In genomic region chr22:22156716-22157499, GRCh38 we compare ENCODE assay signal across 8 cellular contexts.
A peak's percentile ranks its signal among the peaks of the same experiment; 100 is the strongest.
DNase-seq lines count a peak whose midpoint lies in the region; ATAC-seq and TF ChIP-seq lines count a peak whose summit lies in the region.

No MANE protein-coding gene starts in this region.

- H3K27me3 ChIP-seq in SU-DHL-6 (ENCODE audit: low read length) = no peaks in the 10 kb centered on the region
- peaks cover 79% of the 10 kb centered on the region for H3K27me3 ChIP-seq in iPS-15b (ENCODE audit: control insufficient read depth, insufficient read depth, low read length)

- H3K9ac ChIP-seq in SU-DHL-6 (ENCODE audit: low read length) (peak overlapping the region; percentile 45), iPS-15b (ENCODE audit: low read depth, low read length) (no peak overlapping the region)

- peak overlapping the region; percentile 55 for H2AFZ ChIP-seq in SU-DHL-6 (ENCODE audit: low read depth, low read length, severe bottlenecking)

- TF ChIP-seq CTCF in SU-DHL-6 (IDR thresholded peaks at IDR 0.05; ENCODE audit: insufficient read depth, low read length, poor library complexity, severe bottlenecking) = peak; percentile 33

- no peaks in the 10 kb centered on the region for H3K79me2 ChIP-seq in SU-DHL-6 (ENCODE audit: insufficient read depth, low read length)

- no peak overlapping the region for H3K4me3 ChIP-seq in SU-DHL-6 (ENCODE audit: insufficient read depth, low read length, poor library complexity, severe bottlenecking)
- peak overlapping the region; percentile 10 for H3K4me3 ChIP-seq in iPS-15b (ENCODE audit: low read depth, low read length)

- DNase-seq in DMS114 treated with DMSO at 0.1 percent for 48 hours (lab: John Stamatoyannopoulos, UW; ENCODE audit: unreplicated experiment) = peak; percentile 36
- DNase-seq in NCI-H1048 (lab: John Stamatoyannopoulos, UW) = peak; percentile 53
- peak; percentile 68 for DNase-seq in activated naive CD8-positive, alpha-beta T cell treated with anti-CD3 and anti-CD28 coated beads, Interleukin-2, amount 50 U/mL, for 24 hours
- peak; percentile 45 to 69 for DNase-seq in stimulated activated CD4-positive, alpha-beta T cell treated with anti-CD3 and anti-CD28 coated beads, Interleukin-15, amount 100 ng/mL, for 48 hours (ENCODE audit: low read depth in 2 of 2)

- no peaks in the 10 kb centered on the region for H3K4me1 ChIP-seq in iPS-15b (ENCODE audit: control insufficient read depth, insufficient read depth, low read length)

- H3K9me3 ChIP-seq in SU-DHL-6 (ENCODE audit: insufficient read depth, low read length) (no peaks in the 10 kb centered on the region), iPS-15b (ENCODE audit: control insufficient read depth, insufficient read depth, low read length) (no peaks in the 10 kb centered on the region)

- no peaks in the 10 kb centered on the region for H4K20me1 ChIP-seq in SU-DHL-6 (ENCODE audit: low read depth, low read length)

- H3K4me1 Mint-ChIP-seq in activated naive CD8-positive, alpha-beta T cell treated with anti-CD3 and anti-CD28 coated beads, Interleukin-2, amount 50 U/mL, for 24 hours = peaks cover 14% of the 10 kb centered on the region

- peak overlapping the region; percentile 1 for H3K4me3 Mint-ChIP-seq in activated naive CD8-positive, alpha-beta T cell treated with anti-CD3 and anti-CD28 coated beads, Interleukin-2, amount 50 U/mL, for 24 hours

- peak overlapping the region; percentile 73 for H3K27ac ChIP-seq in SU-DHL-6 (ENCODE audit: low read depth, low read length)

- ATAC-seq in GM21576 (IDR thresholded peaks at IDR 0.05; ENCODE audit: unreplicated experiment) = peak; percentile 53
- peak; percentile 78 for ATAC-seq in activated naive CD8-positive, alpha-beta T cell treated with anti-CD3 and anti-CD28 coated beads, Interleukin-2, amount 50 U/mL, for 24 hours
- ATAC-seq in GM18520 (IDR thresholded peaks at IDR 0.05; ENCODE audit: unreplicated experiment) = no peak

- no peaks in the 10 kb centered on the region for H3K9me2 ChIP-seq in SU-DHL-6 (replicated peaks; ENCODE audit: insufficient read depth, low read length)

- peak overlapping the region; percentile 42 for H3K4me2 ChIP-seq in SU-DHL-6 (ENCODE audit: low read depth, low read length, poor library complexity, severe bottlenecking)

- H3K27ac Mint-ChIP-seq in activated naive CD8-positive, alpha-beta T cell treated with anti-CD3 and anti-CD28 coated beads, Interleukin-2, amount 50 U/mL, for 24 hours = peak overlapping the region; percentile 81

- H3K36me3 Mint-ChIP-seq in activated naive CD8-positive, alpha-beta T cell treated with anti-CD3 and anti-CD28 coated beads, Interleukin-2, amount 50 U/mL, for 24 hours (ENCODE audit: low read depth) = no peaks in the 10 kb centered on the region

- H3F3A ChIP-seq in SU-DHL-6 (ENCODE audit: insufficient read depth) = no peaks in the 10 kb centered on the region

- no peaks in the 10 kb centered on the region for H3K27me3 Mint-ChIP-seq in activated naive CD8-positive, alpha-beta T cell treated with anti-CD3 and anti-CD28 coated beads, Interleukin-2, amount 50 U/mL, for 24 hours

- H3K36me3 ChIP-seq in SU-DHL-6 (ENCODE audit: low read length) = no peaks in the 10 kb centered on the region
- H3K36me3 ChIP-seq in iPS-15b (ENCODE audit: control insufficient read depth, insufficient read depth, low read length) = no peaks in the 10 kb centered on the region

- H3K9me3 Mint-ChIP-seq in activated naive CD8-positive, alpha-beta T cell treated with anti-CD3 and anti-CD28 coated beads, Interleukin-2, amount 50 U/mL, for 24 hours = no peaks in the 10 kb centered on the region
